Comparison of ENCODE assay signal across 21 cellular contexts in the genomic region with DNA sequence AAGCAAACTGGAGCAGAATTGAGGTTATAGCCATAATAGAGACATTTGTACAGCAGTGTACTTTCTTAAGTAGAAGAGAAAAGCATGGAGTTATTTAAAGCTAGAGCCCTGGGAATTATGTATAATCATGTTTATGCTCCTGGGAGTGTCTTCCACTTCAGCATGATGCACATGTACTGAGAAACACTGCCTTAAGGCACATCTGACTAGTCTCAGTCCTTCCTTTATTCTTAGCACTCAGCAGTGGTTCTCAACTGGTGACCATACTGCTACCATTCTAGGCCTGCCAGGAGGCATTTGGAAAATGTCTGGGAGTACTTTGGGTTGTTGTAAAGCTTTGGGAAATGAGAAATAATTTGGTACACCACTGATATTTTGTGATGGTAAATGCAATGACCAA. TPM values are rescaled to one million over a fixed set of nuclear protein-coding genes. Genes with fewer than 3 reads are reported as not detected.
A peak's percentile ranks its signal among the peaks of the same experiment; 100 is the strongest.
DNase-seq lines count a peak whose midpoint lies in the region; ATAC-seq, FAIRE-seq and TF ChIP-seq lines count a peak whose summit lies in the region.
"Had no signal": no experiment of that assay in that cellular context is flagged by ENCODE, and none has a peak within 500 bp of the region (broad histone marks: within the 10 kb centered on the region; RNA-seq: fewer than 3 reads in every experiment).

No MANE protein-coding gene starts in this region.

- H3K27me3 Mint-ChIP-seq in activated CD4-positive, alpha-beta T cell treated with anti-CD3 and anti-CD28 coated beads for 36 hours = no peaks in the 10 kb centered on the region
- H3K27me3 Mint-ChIP-seq: activated CD4-positive, alpha-beta memory T cell treated with anti-CD3 and anti-CD28 coated beads for 36 hours had no signal

- TF ChIP-seq CTCF in KMS-11 (conservative IDR thresholded peaks at IDR 0.05; ENCODE audit: low read depth, low read length) (no peak), bronchial epithelial cell (IDR thresholded peaks at IDR 0.05; ENCODE audit: insufficient read depth, low read length, severe bottlenecking) (no peak)

- H3K9ac ChIP-seq in KMS-11 = peak overlapping the region; percentile 15; the same call in 1 of the 2 replicates

- no peaks in the 10 kb centered on the region for H3K9me3 Mint-ChIP-seq in activated CD4-positive, alpha-beta T cell treated with anti-CD3 and anti-CD28 coated beads for 36 hours (ENCODE audit: low read depth)
- H3K9me3 Mint-ChIP-seq: activated CD4-positive, alpha-beta memory T cell treated with anti-CD3 and anti-CD28 coated beads for 36 hours; GM23338 had no signal

- no peak for FAIRE-seq in bronchial epithelial cell (lab: Jason Lieb, UNC)
- FAIRE-seq: TTC549 had no signal

- peaks cover 34% of the 10 kb centered on the region; the same call in 1 of the 2 replicates for H3K79me2 ChIP-seq in KMS-11 (ENCODE audit: insufficient read depth, low read depth)

- H3K27ac ChIP-seq in KMS-11 = peak overlapping the region; percentile 87
- H3K27ac ChIP-seq: 22Rv1, transverse colon had no signal

- CTCF ChIA-PET in activated CD4-positive, alpha-beta T cell treated with anti-CD3 and anti-CD28 coated beads for 36 hours (lab: Charles Lee) = interaction anchor here (1.4 to 2.2 kb wide), 3 partner anchors 11 to 48 kb away, joined by 7 to 10 read pairs (median 9); no protein-coding TSS in a partner anchor

- DNase-seq in activated CD4-positive, alpha-beta T cell treated with anti-CD3 and anti-CD28 coated beads for 36 hours = no peak
- no peak for DNase-seq in activated CD4-positive, alpha-beta T cell treated with anti-CD3 and anti-CD28 coated beads for 1 hour
- DNase-seq in bronchial epithelial cell (ENCODE audit: low read depth) (peak; percentile 79), left colon (no peak), GDM1 (lab: John Stamatoyannopoulos, UW) (no peak)
- DNase-seq in stimulated activated CD4-positive, alpha-beta T cell treated with anti-CD3 and anti-CD28 coated beads, Interleukin-4, amount 100 ng/mL, for 24 hours = no peak
- DNase-seq: activated CD4-positive, alpha-beta memory T cell treated with anti-CD3 and anti-CD28 coated beads for 36 hours; DND-41; islet precursor cell; MG63; NCI-H187; NCI-H510A; nucleus accumbens; stimulated activated CD4-positive, alpha-beta T cell treated with anti-CD3 and anti-CD28 coated beads, Interleukin-4, amount 100 ng/mL, for 4 hours; transverse colon had no signal

- no peak overlapping the region for H2AFZ ChIP-seq in KMS-11 (ENCODE audit: low read depth)
- H2AFZ ChIP-seq: GM23338 had no signal

- H3K4me3 Mint-ChIP-seq in activated CD4-positive, alpha-beta T cell treated with anti-CD3 and anti-CD28 coated beads for 36 hours = no peak overlapping the region
- H3K4me3 Mint-ChIP-seq: activated CD4-positive, alpha-beta memory T cell treated with anti-CD3 and anti-CD28 coated beads for 36 hours; GM23338 had no signal

- H3K4me1 ChIP-seq in KMS-11 (ENCODE audit: low read depth, poor library complexity, severe bottlenecking) = peaks cover 80% of the 10 kb centered on the region

- H3K27me3 ChIP-seq in KMS-11 (ENCODE audit: insufficient read depth, low read depth) (no peaks in the 10 kb centered on the region), bronchial epithelial cell (ENCODE audit: control insufficient read depth, insufficient read depth, low read length) (no peaks in the 10 kb centered on the region)
- H3K27me3 ChIP-seq: MG63, transverse colon had no signal

- peak overlapping the region; percentile 95 for H3K4me2 ChIP-seq in KMS-11
- H3K4me2 ChIP-seq: GM23338 had no signal

- H3K36me3 ChIP-seq in KMS-11 (ENCODE audit: insufficient read depth) (no peaks in the 10 kb centered on the region), bronchial epithelial cell (ENCODE audit: control insufficient read depth, insufficient read depth, low read length) (no peaks in the 10 kb centered on the region)
- H3K36me3 ChIP-seq: MG63 had no signal

- no peak for ATAC-seq in activated CD4-positive, alpha-beta T cell treated with anti-CD3 and anti-CD28 coated beads for 36 hours
- ATAC-seq in left colon (peak; percentile 41), GM21723 (IDR thresholded peaks at IDR 0.05; ENCODE audit: unreplicated experiment) (no peak)
- ATAC-seq: GM23338, sciatic nerve had no signal

- H3K4me3 ChIP-seq in KMS-11 (IDR thresholded peaks at IDR 0.05; ENCODE audit: insufficient read depth, low read depth, low read length) = no peak overlapping the region
- no peak overlapping the region for H3K4me3 ChIP-seq in bronchial epithelial cell (ENCODE audit: low read depth, low read length)
- H3K4me3 ChIP-seq: GM23338, MG63, transverse colon had no signal

- H4K20me1 ChIP-seq in KMS-11 (ENCODE audit: insufficient read depth) = no peaks in the 10 kb centered on the region

- intact Hi-C loops in activated CD4-positive, alpha-beta T cell treated with anti-CD3 and anti-CD28 coated beads for 36 hours (cut with DNase I, micrococcal nuclease) = loop anchor here (5.0 to 10.0 kb wide), 6 partner anchors 357 to 738 kb away; a partner anchor contains a TSS
- intact Hi-C loops in left colon (cut with DNase I, micrococcal nuclease) = no loop called here

- H3K36me3 Mint-ChIP-seq in activated CD4-positive, alpha-beta T cell treated with anti-CD3 and anti-CD28 coated beads for 36 hours (ENCODE audit: low read depth) = peaks cover 15% of the 10 kb centered on the region

- peak overlapping the region; percentile 87 for H3K27ac Mint-ChIP-seq in activated CD4-positive, alpha-beta T cell treated with anti-CD3 and anti-CD28 coated beads for 36 hours
- H3K27ac Mint-ChIP-seq: activated CD4-positive, alpha-beta memory T cell treated with anti-CD3 and anti-CD28 coated beads for 36 hours; GM23338 had no signal

- POLR2A ChIA-PET in activated CD4-positive, alpha-beta T cell treated with anti-CD3 and anti-CD28 coated beads for 36 hours (lab: Charles Lee) = no interaction called here

- H3K4me1 Mint-ChIP-seq in activated CD4-positive, alpha-beta T cell treated with anti-CD3 and anti-CD28 coated beads for 36 hours = peaks cover 65% of the 10 kb centered on the region

RNA-seq across cellular contexts. Expression of a gene that starts 45.8 kb away (rescaled TPM):
- 10 to 100 TPM; 21.7 to 26.2 TPM for total RNA-seq in activated CD4-positive, alpha-beta T cell treated with anti-CD3 and anti-CD28 coated beads for 36 hours
- total RNA-seq in bronchial epithelial cell (17.1 and 18.9 TPM in 2 replicates), left colon (10 to 100 TPM; 26.9 to 31.1 TPM)

Comparison
In these comparisons a context has a peak if more than half of its experiments do, and no peak if none do; other contexts are left out.
1. intact Hi-C loops: an anchor here in activated CD4-positive, alpha-beta T cell treated with anti-CD3 and anti-CD28 coated beads for 36 hours (5.0 to 10.0 kb wide); none called in left colon.